29 cellular contexts compared by ENCODE assay signal in the genomic region with DNA sequence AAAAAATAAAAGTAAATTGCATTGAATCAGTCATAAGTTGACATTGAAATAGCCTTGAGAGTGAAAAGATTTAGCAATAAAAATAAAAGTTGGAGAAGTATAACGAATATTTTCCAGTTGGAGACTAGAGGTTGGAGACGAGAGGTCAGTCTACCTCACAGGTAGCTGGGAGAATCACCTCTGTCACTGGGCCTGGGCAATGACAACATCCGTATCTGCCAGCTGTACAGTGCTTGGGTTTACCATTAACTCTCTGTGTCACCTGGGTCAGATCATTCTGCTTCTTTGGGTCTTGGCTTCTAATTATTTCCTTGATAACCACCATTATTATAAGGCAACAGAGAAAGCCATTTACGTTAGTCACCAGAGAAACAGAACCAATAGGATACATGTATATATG.
"Had no signal": no experiment of that assay in that cellular context is flagged by ENCODE, and none has a peak within 500 bp of the region (broad histone marks: within the 10 kb centered on the region; RNA-seq: fewer than 3 reads in every experiment).

No MANE protein-coding gene starts in this region.

- DNase-seq: activated effector memory CD4-positive, alpha-beta T cell treated with anti-CD3 and anti-CD28 coated beads, Interleukin-2, amount 50 U/mL, for 16 hours; activated effector memory CD4-positive, alpha-beta T cell treated with Interleukin-2 at 50 U/mL for 16 hours; activated gamma-delta T cell; activated gamma-delta T cell treated with Interleukin-2 at 50 U/mL for 16 hours; activated naive CD4-positive, alpha-beta T cell; activated naive CD4-positive, alpha-beta T cell treated with anti-CD3 and anti-CD28 coated beads for 36 hours; activated naive CD4-positive, alpha-beta T cell treated with anti-CD3 and anti-CD28 coated beads, Interleukin-2, amount 10 ng/mL, durations not matched to agents 7 days and 5 days; activated naive CD4-positive, alpha-beta T cell treated with anti-CD3 and anti-CD28 coated beads, Interleukin-2, amount 50 U/mL, for 16 hours; activated naive CD4-positive, alpha-beta T cell treated with Interleukin-2 at 50 U/mL for 16 hours; activated naive CD8-positive, alpha-beta T cell treated with anti-CD3 and anti-CD28 coated beads for 36 hours; activated naive CD8-positive, alpha-beta T cell treated with anti-CD3 and anti-CD28 coated beads, Interleukin-2, amount 10 ng/mL, durations not matched to agents 7 days and 5 days; activated naive CD8-positive, alpha-beta T cell treated with anti-CD3 and anti-CD28 coated beads, Interleukin-2, amount 50 U/mL, for 24 hours; activated T-cell treated with anti-CD3 and anti-CD28 coated beads, Interleukin-2, amount 50 U/mL, for 1 hour; activated T-cell treated with anti-CD3 and anti-CD28 coated beads, Interleukin-2, amount 50 U/mL, for 24 hours; activated T-cell treated with anti-CD3 and anti-CD28 coated beads, Interleukin-2, amount 50 U/mL, for 4 hours; activated T-cell treated with anti-CD3 and anti-CD28 coated beads, Interleukin-2, amount 50 U/mL, for 48 hours; activated T-cell treated with anti-CD3 and anti-CD28 coated beads, Interleukin-2, amount 50 U/mL, for 72 hours; adrenal gland; amniotic stem cell; amygdala; anterior cingulate cortex; aorta; body of pancreas; brain microvascular endothelial cell; caudate nucleus; central memory CD4-positive, alpha-beta T cell; cerebellar nuclear complex had no signal

- ATAC-seq: activated naive CD4-positive, alpha-beta T cell treated with anti-CD3 and anti-CD28 coated beads, Interleukin-2, amount 50 U/mL, for 72 hours; activated naive CD8-positive, alpha-beta T cell treated with anti-CD3 and anti-CD28 coated beads, Interleukin-2, amount 50 U/mL, for 24 hours; activated T-cell treated with anti-CD3 and anti-CD28 coated beads, Interleukin-2, amount 50 U/mL, for 4 hours; activated T-cell treated with anti-CD3 and anti-CD28 coated beads, Interleukin-2, amount 50 U/mL, for 72 hours; activated T-helper 17 cell treated with anti-CD3 and anti-CD28 coated beads, Interleukin-2, amount 50 U/mL, for 72 hours; body of pancreas had no signal
